1 cellular context compared by ENCODE assay signal in genomic region chr14:24129410-24129998, GRCh38.
TF ChIP-seq lines count a peak whose summit lies in the region.

No MANE protein-coding gene starts in this region.

TF ChIP-seq in HepG2, 621 proteins besides CTCF, POLR2A, EP300 and RAD21 (continued from another document and continues in another):
- TF ChIP-seq SP2 (CRISPR knock-in tag; IDR thresholded peaks at IDR 0.05) (no peak), TFDP2 (CRISPR knock-in tag; IDR thresholded peaks at IDR 0.05) (no peak), ZNF484 (CRISPR knock-in tag; IDR thresholded peaks at IDR 0.05; ENCODE audit: borderline replicate concordance, low read depth) (no peak), SMC3 (IDR thresholded peaks at IDR 0.05; ENCODE audit: low read length) (no peak), MBD4 (IDR thresholded peaks at IDR 0.05; ENCODE audit: borderline replicate concordance, low read length) (no peak), MTF2 (CRISPR knock-in tag; IDR thresholded peaks at IDR 0.05; ENCODE audit: borderline replicate concordance) (no peak), NAIF1 (CRISPR knock-in tag; IDR thresholded peaks at IDR 0.05; ENCODE audit: borderline replicate concordance) (no peak), PTBP1 (IDR thresholded peaks at IDR 0.05; ENCODE audit: low read depth, low read length, poor library complexity, severe bottlenecking) (no peak), PREB (CRISPR knock-in tag; IDR thresholded peaks at IDR 0.05) (no peak), ATM (IDR thresholded peaks at IDR 0.05; ENCODE audit: borderline replicate concordance) (no peak), THAP7 (CRISPR knock-in tag; IDR thresholded peaks at IDR 0.05) (no peak), SOX6 (IDR thresholded peaks at IDR 0.05) (no peak), SOX6 (CRISPR knock-in tag; IDR thresholded peaks at IDR 0.05) (no peak), NR2F2 (IDR thresholded peaks at IDR 0.05; ENCODE audit: borderline replicate concordance, low read depth) (no peak), ZBTB46 (CRISPR knock-in tag; IDR thresholded peaks at IDR 0.05; ENCODE audit: borderline replicate concordance) (no peak), KAT2B (IDR thresholded peaks at IDR 0.05; ENCODE audit: borderline replicate concordance, low read depth, low read length) (no peak), JUND (CRISPR knock-in tag; IDR thresholded peaks at IDR 0.05) (no peak), FLYWCH1 (CRISPR knock-in tag; IDR thresholded peaks at IDR 0.05) (peak; percentile 80; the same call in 1 of the 2 replicates), HNF1B (CRISPR knock-in tag; IDR thresholded peaks at IDR 0.05) (peak; percentile 48; the same call in 1 of the 2 replicates), ZNF7 (CRISPR knock-in tag; IDR thresholded peaks at IDR 0.05) (no peak), PAWR (CRISPR knock-in tag; IDR thresholded peaks at IDR 0.05; ENCODE audit: borderline replicate concordance) (no peak), TARDBP (CRISPR knock-in tag; IDR thresholded peaks at IDR 0.05) (no peak), U2AF2 (IDR thresholded peaks at IDR 0.05; ENCODE audit: low read depth, low read length) (no peak), ZHX2 (IDR thresholded peaks at IDR 0.05; ENCODE audit: low read depth) (no peak), ZHX2 (CRISPR knock-in tag; IDR thresholded peaks at IDR 0.05; ENCODE audit: borderline replicate concordance) (no peak), CCAR2 (optimal IDR thresholded peaks at IDR 0.05; ENCODE audit: low read depth, low read length) (no peak), ZBTB20 (CRISPR knock-in tag; IDR thresholded peaks at IDR 0.05; ENCODE audit: borderline replicate concordance, low read depth) (no peak), CERS6 (CRISPR knock-in tag; IDR thresholded peaks at IDR 0.05) (no peak), ZNF83 (CRISPR knock-in tag; IDR thresholded peaks at IDR 0.05; ENCODE audit: borderline replicate concordance) (no peak), ZNF776 (CRISPR knock-in tag; IDR thresholded peaks at IDR 0.05) (no peak), NRL (CRISPR knock-in tag; IDR thresholded peaks at IDR 0.05; ENCODE audit: borderline replicate concordance) (no peak), ARID3A (IDR thresholded peaks at IDR 0.05; ENCODE audit: low read depth, low read length) (no peak), EEA1 (CRISPR knock-in tag; IDR thresholded peaks at IDR 0.05; ENCODE audit: borderline replicate concordance) (no peak), GTF2F1 (IDR thresholded peaks at IDR 0.05; ENCODE audit: low read length) (no peak), AKAP8 (CRISPR knock-in tag; IDR thresholded peaks at IDR 0.05) (no peak), MLLT10 (CRISPR knock-in tag; IDR thresholded peaks at IDR 0.05) (no peak), ZNF24 (IDR thresholded peaks at IDR 0.05) (no peak), CENPX (CRISPR knock-in tag; IDR thresholded peaks at IDR 0.05) (no peak), RARA (CRISPR knock-in tag; IDR thresholded peaks at IDR 0.05) (peak; percentile 42; the same call in 1 of the 2 replicates), ZNF501 (CRISPR knock-in tag; IDR thresholded peaks at IDR 0.05) (peak; percentile 51), NFRKB (IDR thresholded peaks at IDR 0.05) (no peak), HES4 (CRISPR knock-in tag; IDR thresholded peaks at IDR 0.05; ENCODE audit: borderline replicate concordance) (no peak)
- TF ChIP-seq, protein P1, sequence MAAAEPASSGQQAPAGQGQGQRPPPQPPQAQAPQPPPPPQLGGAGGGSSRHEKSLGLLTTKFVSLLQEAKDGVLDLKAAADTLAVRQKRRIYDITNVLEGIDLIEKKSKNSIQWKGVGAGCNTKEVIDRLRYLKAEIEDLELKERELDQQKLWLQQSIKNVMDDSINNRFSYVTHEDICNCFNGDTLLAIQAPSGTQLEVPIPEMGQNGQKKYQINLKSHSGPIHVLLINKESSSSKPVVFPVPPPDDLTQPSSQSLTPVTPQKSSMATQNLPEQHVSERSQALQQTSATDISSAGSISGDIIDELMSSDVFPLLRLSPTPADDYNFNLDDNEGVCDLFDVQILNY (CRISPR knock-in tag; conservative IDR thresholded peaks at IDR 0.05): 0 out of 2 replicates have a peak, but pooled peaks have one; percentile 29
- TF ChIP-seq, protein P2, sequence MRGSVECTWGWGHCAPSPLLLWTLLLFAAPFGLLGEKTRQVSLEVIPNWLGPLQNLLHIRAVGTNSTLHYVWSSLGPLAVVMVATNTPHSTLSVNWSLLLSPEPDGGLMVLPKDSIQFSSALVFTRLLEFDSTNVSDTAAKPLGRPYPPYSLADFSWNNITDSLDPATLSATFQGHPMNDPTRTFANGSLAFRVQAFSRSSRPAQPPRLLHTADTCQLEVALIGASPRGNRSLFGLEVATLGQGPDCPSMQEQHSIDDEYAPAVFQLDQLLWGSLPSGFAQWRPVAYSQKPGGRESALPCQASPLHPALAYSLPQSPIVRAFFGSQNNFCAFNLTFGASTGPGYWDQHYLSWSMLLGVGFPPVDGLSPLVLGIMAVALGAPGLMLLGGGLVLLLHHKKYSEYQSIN (CRISPR knock-in tag; IDR thresholded peaks at IDR 0.05; ENCODE audit: borderline replicate concordance): no peak
- TF ChIP-seq, protein P3, sequence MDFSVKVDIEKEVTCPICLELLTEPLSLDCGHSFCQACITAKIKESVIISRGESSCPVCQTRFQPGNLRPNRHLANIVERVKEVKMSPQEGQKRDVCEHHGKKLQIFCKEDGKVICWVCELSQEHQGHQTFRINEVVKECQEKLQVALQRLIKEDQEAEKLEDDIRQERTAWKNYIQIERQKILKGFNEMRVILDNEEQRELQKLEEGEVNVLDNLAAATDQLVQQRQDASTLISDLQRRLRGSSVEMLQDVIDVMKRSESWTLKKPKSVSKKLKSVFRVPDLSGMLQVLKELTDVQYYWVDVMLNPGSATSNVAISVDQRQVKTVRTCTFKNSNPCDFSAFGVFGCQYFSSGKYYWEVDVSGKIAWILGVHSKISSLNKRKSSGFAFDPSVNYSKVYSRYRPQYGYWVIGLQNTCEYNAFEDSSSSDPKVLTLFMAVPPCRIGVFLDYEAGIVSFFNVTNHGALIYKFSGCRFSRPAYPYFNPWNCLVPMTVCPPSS (IDR thresholded peaks at IDR 0.05): no peak
- TF ChIP-seq, protein P4, sequence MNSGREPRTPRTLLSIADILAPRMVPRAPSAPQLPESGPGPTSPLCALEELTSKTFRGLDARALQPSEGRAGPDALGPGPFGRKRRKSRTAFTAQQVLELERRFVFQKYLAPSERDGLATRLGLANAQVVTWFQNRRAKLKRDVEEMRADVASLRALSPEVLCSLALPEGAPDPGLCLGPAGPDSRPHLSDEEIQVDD (CRISPR knock-in tag; IDR thresholded peaks at IDR 0.05; ENCODE audit: borderline replicate concordance): 0 out of 2 replicates have a peak, but pooled peaks have one; percentile 52
